Comparison of ENCODE assay signal across 28 cellular contexts in genomic region chr12:111246477-111247011, GRCh38.
DNase-seq lines count a peak whose midpoint lies in the region; ATAC-seq, FAIRE-seq and TF ChIP-seq lines count a peak whose summit lies in the region.
"Had no signal": no experiment of that assay in that cellular context is flagged by ENCODE, and none has a peak within 500 bp of the region (broad histone marks: within the 10 kb centered on the region; RNA-seq: fewer than 3 reads in every experiment).

No MANE protein-coding gene starts in this region.

- peaks cover 8% of the 10 kb centered on the region; the same call in 1 of the 2 replicates for H3K36me3 Mint-ChIP-seq in WTC11
- peaks cover 6% of the 10 kb centered on the region for H3K36me3 Mint-ChIP-seq in neural progenitor cell
- H3K36me3 Mint-ChIP-seq: CD14-positive monocyte; CD4-positive, alpha-beta memory T cell; CD4-positive, CD25-positive, alpha-beta regulatory T cell; CD8-positive, alpha-beta memory T cell had no signal

- no peak for DNase-seq in WTC11 (ENCODE audit: low spot score)
- DNase-seq in K562 (ENCODE audit: extremely low read depth in 1 of 4, low spot score in 3 of 4), result no peak
- peak; percentile 53 for DNase-seq in left lobe of liver (ENCODE audit: low spot score)
- DNase-seq in neural progenitor cell (ENCODE audit: low spot score), result no peak
- DNase-seq in HT-29 (ENCODE audit: low spot score), result no peak
- DNase-seq in SW 1271 (lab: John Stamatoyannopoulos, UW), result no peak
- no peak for DNase-seq in stimulated activated CD8-positive, alpha-beta memory T cell treated with anti-CD3 and anti-CD28 coated beads, Interleukin-4, amount 100 ng/mL, for 48 hours
- DNase-seq: 8988T; ACHN; BE2C; C1 segment of cervical spinal cord; CD4-positive, alpha-beta memory T cell; CD4-positive, CD25-positive, alpha-beta regulatory T cell; CD8-positive, alpha-beta memory T cell; COR-L47; DMS 273 treated with DMSO at 0.1 percent for 48 hours; DMS153; DMS53; DMS79; DND-41; EL; GDM1 had no signal

- no peak overlapping the region for H3K4me3 ChIP-seq in K562
- H3K4me3 ChIP-seq in neural progenitor cell, result no peak overlapping the region
- H3K4me3 ChIP-seq: BLaER1, GM12878 had no signal

- no peak for TF ChIP-seq RAD21 in K562 (CRISPR knock-in tag; conservative IDR thresholded peaks at IDR 0.05 in 1 of 2, IDR thresholded peaks at IDR 0.05 in 1 of 2)

- H3K4me2 ChIP-seq in K562 (ENCODE audit: insufficient read depth, low read length), result no peak overlapping the region
- H3K4me2 ChIP-seq in neural progenitor cell, result no peak overlapping the region
- H3K4me2 ChIP-seq: BLaER1 had no signal

- H3F3A ChIP-seq in neural progenitor cell (ENCODE audit: low read depth), result no peaks in the 10 kb centered on the region

- H3K36me3 ChIP-seq in K562 (ENCODE audit: control insufficient read depth, insufficient read depth, low read length) (no peaks in the 10 kb centered on the region), neural progenitor cell (no peaks in the 10 kb centered on the region)
- H3K36me3 ChIP-seq: BE2C, BLaER1 had no signal

- H3K79me2 ChIP-seq in K562 (ENCODE audit: control insufficient read depth, insufficient read depth, low read length), result no peaks in the 10 kb centered on the region
- no peaks in the 10 kb centered on the region for H3K79me2 ChIP-seq in neural progenitor cell (ENCODE audit: low read depth)

- H2AFZ ChIP-seq in K562 (ENCODE audit: low read depth, low read length) (no peak overlapping the region), neural progenitor cell (replicated peaks) (no peak overlapping the region)

- H3K9me3 ChIP-seq in K562 (replicated peaks; ENCODE audit: control insufficient read depth, insufficient read depth, low read depth, low read length), result no peaks in the 10 kb centered on the region
- no peaks in the 10 kb centered on the region for H3K9me3 ChIP-seq in neural progenitor cell (ENCODE audit: low read depth)

- H3K4me1 Mint-ChIP-seq in WTC11, result no peaks in the 10 kb centered on the region
- H3K4me1 Mint-ChIP-seq in neural progenitor cell, result peaks cover 31% of the 10 kb centered on the region
- H3K4me1 Mint-ChIP-seq: CD4-positive, alpha-beta memory T cell; CD4-positive, CD25-positive, alpha-beta regulatory T cell; CD8-positive, alpha-beta memory T cell had no signal

- no TSS peak for BruUV-seq in K562 (replicated peaks; lab: Mats Ljungman, UMichigan)

- no peak overlapping the region for H3K27ac ChIP-seq in K562 (ENCODE audit: extremely low read depth, low read depth, low read length)
- H3K27ac ChIP-seq in neural progenitor cell, result no peak overlapping the region
- H3K27ac ChIP-seq: BLaER1 had no signal

- FAIRE-seq in K562 (lab: Jason Lieb, UNC), result no peak
- FAIRE-seq: A204.1, GM12878, GM12892, GM18507 had no signal

- H3K27me3 ChIP-seq in K562 (ENCODE audit: control insufficient read depth in 2 of 2, insufficient read depth in 2 of 2, low read length in 2 of 2), result peaks cover 19 to 53% of the 10 kb centered on the region in 2 experiments
- H3K27me3 ChIP-seq in neural progenitor cell, result no peaks in the 10 kb centered on the region
- H3K27me3 ChIP-seq: BE2C, BLaER1 had no signal

- ATAC-seq in WTC11, result no peak
- ATAC-seq in K562, result no peak
- peak; percentile 87 for ATAC-seq in left lobe of liver
- ATAC-seq: GM12878 had no signal

- peak overlapping the region; percentile 50; the same call in 1 of the 2 replicates for H3K27ac Mint-ChIP-seq in WTC11
- H3K27ac Mint-ChIP-seq in neural progenitor cell, result no peak overlapping the region
- H3K27ac Mint-ChIP-seq: CD14-positive monocyte; CD4-positive, CD25-positive, alpha-beta regulatory T cell; CD8-positive, alpha-beta memory T cell had no signal

- H4K20me1 ChIP-seq in K562 (replicated peaks; ENCODE audit: control insufficient read depth, insufficient read depth, low read length) (0 out of 2 replicates have a peak, but pooled peaks cover 3% of the 10 kb centered on the region), neural progenitor cell (ENCODE audit: low read depth) (no peaks in the 10 kb centered on the region)
- H4K20me1 ChIP-seq: BLaER1 had no signal

- TF ChIP-seq CTCF in WTC11 (IDR thresholded peaks at IDR 0.05), result no peak
- no peak for TF ChIP-seq CTCF in K562 (IDR thresholded peaks at IDR 0.05 in 2 of 3, conservative IDR thresholded peaks at IDR 0.05 in 1 of 3; ENCODE audit: insufficient read depth in 2 of 3, low read depth in 1 of 3, low read length in 3 of 3)
- TF ChIP-seq CTCF in neural progenitor cell (IDR thresholded peaks at IDR 0.05), result no peak

- intact Hi-C loops in K562 (cut with micrococcal nuclease), result loop anchor here (10.0 kb wide), 1 partner anchor 182 kb away; no protein-coding TSS in a partner anchor

- CTCF ChIA-PET in WTC11 (lab: Charles Lee), result no interaction called here
- CTCF ChIA-PET in K562 (lab: Yijun Ruan, JAX; ENCODE audit: low intra/inter-chr PET ratio), result no interaction called here

- no peak for TF ChIP-seq EP300 in K562 (IDR thresholded peaks at IDR 0.05; ENCODE audit: low read length)

- POLR2A ChIA-PET in WTC11 (lab: Charles Lee), result no interaction called here
- POLR2A ChIA-PET in K562 (lab: Yijun Ruan, JAX), result interaction anchor here (0.8 kb wide), 1 partner anchor 12 kb away, joined by 3 read pairs; no protein-coding TSS in a partner anchor

- WGBS in K562 (ENCODE audit: insufficient coverage, low coverage, missing lambda C conversion rate), result 0% methylated on average over 7 of the region's 7 CpGs

- H3K4me1 ChIP-seq in K562 (replicated peaks in 1 of 2; ENCODE audit: control insufficient read depth in 2 of 2, insufficient read depth in 2 of 2, low read length in 2 of 2) (no peaks in the 10 kb centered on the region), neural progenitor cell (peaks cover 18% of the 10 kb centered on the region)

- peaks cover 7% of the 10 kb centered on the region; the same call in 1 of the 2 replicates for H3K27me3 Mint-ChIP-seq in WTC11 (ENCODE audit: low read depth)
- H3K27me3 Mint-ChIP-seq in neural progenitor cell (ENCODE audit: insufficient read depth, low read depth), result peaks cover 4% of the 10 kb centered on the region

- H3K9ac ChIP-seq in K562 (ENCODE audit: insufficient read depth in 1 of 2, low read depth in 2 of 2, low read length in 2 of 2) (no peak overlapping the region), neural progenitor cell (no peak overlapping the region)
- H3K9ac ChIP-seq: BLaER1 had no signal

- no peak for TF ChIP-seq POLR2A in K562 (conservative IDR thresholded peaks at IDR 0.05)

- peaks cover 18% of the 10 kb centered on the region for H3K9me3 Mint-ChIP-seq in WTC11
- H3K9me3 Mint-ChIP-seq in neural progenitor cell, result peaks cover 7% of the 10 kb centered on the region

- no peak overlapping the region for H3K4me3 Mint-ChIP-seq in WTC11
- H3K4me3 Mint-ChIP-seq in neural progenitor cell, result peak overlapping the region; percentile 17
- H3K4me3 Mint-ChIP-seq: CD14-positive monocyte; CD4-positive, alpha-beta memory T cell; CD4-positive, CD25-positive, alpha-beta regulatory T cell; CD8-positive, alpha-beta memory T cell had no signal

- no peaks in the 10 kb centered on the region for H3K9me1 ChIP-seq in K562 (ENCODE audit: control insufficient read depth, insufficient read depth, low read length)

- in situ Hi-C loops in K562 (cut with MboI), result no loop called here

TF ChIP-seq in WTC11, 78 proteins besides CTCF, POLR2A, EP300 and RAD21:
- no peak for TF ChIP-seq PRRX2 (CRISPR knock-in tag; IDR thresholded peaks at IDR 0.05)

TF ChIP-seq in K562, 482 proteins besides CTCF, POLR2A, EP300 and RAD21 (continues in another document):
- TF ChIP-seq NEUROD1 (IDR thresholded peaks at IDR 0.05; ENCODE audit: borderline replicate concordance, low read depth, low read length, partially characterized antibody) (no peak), AFF1 (IDR thresholded peaks at IDR 0.05; ENCODE audit: low read depth in 1 of 2, partially characterized antibody in 2 of 2) (no peak)
